ENCODE assay signal across 8 cellular contexts in the genomic region with DNA sequence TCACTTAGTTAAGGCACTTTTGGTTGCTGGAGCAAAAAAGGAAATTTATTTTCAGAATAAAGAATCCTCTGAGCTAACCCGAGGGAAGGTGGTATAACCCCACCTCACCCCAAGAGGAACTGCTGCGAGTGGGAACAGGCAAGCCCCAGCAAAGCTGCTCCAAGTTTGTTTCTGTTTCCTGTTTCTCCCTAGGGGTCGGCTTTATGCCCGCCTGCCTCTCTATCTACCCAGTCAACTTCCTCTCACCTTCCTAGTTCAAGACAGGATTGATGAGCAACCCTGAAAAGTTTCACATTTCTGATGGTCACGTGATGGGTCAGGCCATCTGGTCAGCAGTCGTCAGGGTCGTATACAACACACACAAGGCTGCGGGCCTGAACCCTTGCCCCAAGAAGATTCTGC. TPM values are rescaled to one million over a fixed set of nuclear protein-coding genes. Genes with fewer than 3 reads are reported as not detected.
DNase-seq lines count a peak whose midpoint lies in the region; ATAC-seq, FAIRE-seq and TF ChIP-seq lines count a peak whose summit lies in the region.

No MANE protein-coding gene starts in this region.

- intact Hi-C loops in colonic mucosa (cut with DNase I): no loop called here

- no peak for TF ChIP-seq POLR2A in GM12892 (IDR thresholded peaks at IDR 0.05; ENCODE audit: low read depth, low read length)

- no peak overlapping the region for H3K4me3 Mint-ChIP-seq in activated naive CD8-positive, alpha-beta T cell treated with anti-CD3 and anti-CD28 coated beads, Interleukin-2, amount 50 U/mL, for 24 hours
- no peak overlapping the region for H3K4me3 Mint-ChIP-seq in CD8-positive, alpha-beta memory T cell

- no peaks in the 10 kb centered on the region for H3K27me3 ChIP-seq in colonic mucosa
- peaks cover 3% of the 10 kb centered on the region for H3K27me3 ChIP-seq in CD8-positive, alpha-beta memory T cell (ENCODE audit: insufficient read depth, low read length, poor library complexity, severe bottlenecking)

- peaks cover 4% of the 10 kb centered on the region for H3K36me3 ChIP-seq in mesodermal cell (ENCODE audit: control insufficient read depth, insufficient read depth, low read length)
- H3K36me3 ChIP-seq in colonic mucosa: no peaks in the 10 kb centered on the region
- H3K36me3 ChIP-seq in CD8-positive, alpha-beta memory T cell (ENCODE audit: insufficient read depth, low read length): no peaks in the 10 kb centered on the region

- peak overlapping the region; percentile 91 for H3K27ac ChIP-seq in mesodermal cell (ENCODE audit: low read depth, low read length, severe bottlenecking)
- H3K27ac ChIP-seq in colonic mucosa: no peak overlapping the region
- no peak overlapping the region for H3K27ac ChIP-seq in CD8-positive, alpha-beta memory T cell (ENCODE audit: low read depth, low read length)

- FAIRE-seq in GM12892 (lab: Jason Lieb, UNC): peak; percentile 9

- H3K27ac Mint-ChIP-seq in activated naive CD8-positive, alpha-beta T cell treated with anti-CD3 and anti-CD28 coated beads, Interleukin-2, amount 50 U/mL, for 24 hours: no peak overlapping the region
- H3K27ac Mint-ChIP-seq in CD8-positive, alpha-beta memory T cell: no peak overlapping the region

- CTCF ChIA-PET in CD8-positive, alpha-beta memory T cell (lab: Charles Lee): no interaction called here

- peaks cover 21% of the 10 kb centered on the region for H3K4me1 Mint-ChIP-seq in activated naive CD8-positive, alpha-beta T cell treated with anti-CD3 and anti-CD28 coated beads, Interleukin-2, amount 50 U/mL, for 24 hours
- no peaks in the 10 kb centered on the region for H3K4me1 Mint-ChIP-seq in CD8-positive, alpha-beta memory T cell

- peak; percentile 21 for ATAC-seq in HG02938 (IDR thresholded peaks at IDR 0.05; ENCODE audit: unreplicated experiment)
- no peak for ATAC-seq in activated naive CD8-positive, alpha-beta T cell treated with anti-CD3 and anti-CD28 coated beads, Interleukin-2, amount 50 U/mL, for 24 hours

- H3K4me1 ChIP-seq in mesodermal cell (ENCODE audit: control insufficient read depth, insufficient read depth, low read length, poor library complexity, severe bottlenecking): peaks cover 70% of the 10 kb centered on the region
- H3K4me1 ChIP-seq in colonic mucosa: peaks cover 3% of the 10 kb centered on the region
- H3K4me1 ChIP-seq in CD8-positive, alpha-beta memory T cell (ENCODE audit: insufficient read depth, low read length): no peaks in the 10 kb centered on the region

- DNase-seq in GM12892 (ENCODE audit: insufficient read length) (no peak), UCSD-AML1 (lab: John Stamatoyannopoulos, UW; ENCODE audit: unreplicated experiment) (peak; percentile 39), colonic mucosa (no peak), NCI-H2227 (lab: John Stamatoyannopoulos, UW; ENCODE audit: unreplicated experiment) (no peak)
- no peak for DNase-seq in activated naive CD8-positive, alpha-beta T cell treated with anti-CD3 and anti-CD28 coated beads, Interleukin-2, amount 50 U/mL, for 24 hours
- DNase-seq in CD8-positive, alpha-beta memory T cell: no peak

- no peaks in the 10 kb centered on the region for H3K9me3 Mint-ChIP-seq in activated naive CD8-positive, alpha-beta T cell treated with anti-CD3 and anti-CD28 coated beads, Interleukin-2, amount 50 U/mL, for 24 hours
- peaks cover 0 to 2% (median 0%) of the 10 kb centered on the region in 5 donors for H3K9me3 Mint-ChIP-seq in CD8-positive, alpha-beta memory T cell

- no peaks in the 10 kb centered on the region for H3K9me3 ChIP-seq in mesodermal cell (ENCODE audit: control insufficient read depth, low read length)
- H3K9me3 ChIP-seq in colonic mucosa: no peaks in the 10 kb centered on the region
- no peaks in the 10 kb centered on the region for H3K9me3 ChIP-seq in CD8-positive, alpha-beta memory T cell (ENCODE audit: low read length)

- POLR2A ChIA-PET in CD8-positive, alpha-beta memory T cell (lab: Charles Lee): no interaction called here

- 7 to 17% methylated on average over 6 to 7 of the region's 8 CpGs for WGBS in mesodermal cell (ENCODE audit: insufficient coverage in 2 of 2), 2 experiments

- no peak overlapping the region for H3K4me3 ChIP-seq in mesodermal cell (ENCODE audit: extremely low read depth, insufficient read depth, low read length, poor library complexity, severe bottlenecking)
- no peak overlapping the region for H3K4me3 ChIP-seq in colonic mucosa
- H3K4me3 ChIP-seq in CD8-positive, alpha-beta memory T cell (ENCODE audit: low read length): no peak overlapping the region

- no peak for TF ChIP-seq CTCF in colonic mucosa (IDR thresholded peaks at IDR 0.05)

- H3K27me3 Mint-ChIP-seq in activated naive CD8-positive, alpha-beta T cell treated with anti-CD3 and anti-CD28 coated beads, Interleukin-2, amount 50 U/mL, for 24 hours: peaks cover 9% of the 10 kb centered on the region
- peaks cover 0 to 22% of the 10 kb centered on the region in 2 donors for H3K27me3 Mint-ChIP-seq in CD8-positive, alpha-beta memory T cell

- H3K36me3 Mint-ChIP-seq in activated naive CD8-positive, alpha-beta T cell treated with anti-CD3 and anti-CD28 coated beads, Interleukin-2, amount 50 U/mL, for 24 hours (ENCODE audit: low read depth): no peaks in the 10 kb centered on the region
- H3K36me3 Mint-ChIP-seq in CD8-positive, alpha-beta memory T cell: no peaks in the 10 kb centered on the region

- no peak overlapping the region for H3K9ac ChIP-seq in colonic mucosa (ENCODE audit: low read depth in 2 of 2, low read length in 2 of 2)

RNA-seq across cellular contexts. Expression of a gene that starts 31.1 kb away (rescaled TPM):
- polyA plus RNA-seq in GM12892 (2012; ENCODE audit: missing spikeins): 77.8 TPM
- 49.7 TPM for polyA plus RNA-seq in mesodermal cell (2013, experiment 1 of 2)
- polyA plus RNA-seq in mesodermal cell (2013, experiment 2 of 2): 42.9 TPM
- total RNA-seq in colonic mucosa: 100 to 1,000 TPM; 134 to 138 TPM
- 1 to 10 TPM; 4.2 to 4.4 TPM for total RNA-seq in CD8-positive, alpha-beta memory T cell
- polyA plus RNA-seq in CD8-positive, alpha-beta memory T cell: 0.89 TPM

Comparison
In these comparisons a context has a peak if more than half of its experiments do, and no peak if none do; other contexts are left out.
1. RNA of a gene that starts 31.1 kb away (total RNA-seq): 134 to 138 TPM in colonic mucosa; 4.2 to 4.4 TPM in CD8-positive, alpha-beta memory T cell; every median in the first group is over 10 times any median in the second.